Comparison of ENCODE assay signal across 11 cellular contexts in genomic region chr9:124593080-124594058, GRCh38.
DNase-seq lines count a peak whose midpoint lies in the region; ATAC-seq, FAIRE-seq and TF ChIP-seq lines count a peak whose summit lies in the region.
"Had no signal": no experiment of that assay in that cellular context is flagged by ENCODE, and none has a peak within 500 bp of the region (broad histone marks: within the 10 kb centered on the region; RNA-seq: fewer than 3 reads in every experiment).

No MANE protein-coding gene starts in this region.

- peak; percentile 40 for DNase-seq in CMK (ENCODE audit: low read depth)
- DNase-seq in Jurkat, Clone E6-1 (ENCODE audit: low read depth, low spot score): peak; percentile 18
- no peak for DNase-seq in GM12878 (ENCODE audit: low read depth, low spot score)
- DNase-seq in left kidney (ENCODE audit: low read depth, low spot score): peak; percentile 61
- DNase-seq in psoas muscle: no peak
- no peak for DNase-seq in DMS79 treated with DMSO at 0.1 percent for 48 hours (lab: John Stamatoyannopoulos, UW)
- DNase-seq in DMS114 treated with DMSO at 0.1 percent for 48 hours (lab: John Stamatoyannopoulos, UW; ENCODE audit: unreplicated experiment): no peak
- DNase-seq: activated naive CD8-positive, alpha-beta T cell treated with anti-CD3 and anti-CD28 coated beads, Interleukin-2, amount 10 ng/mL, durations not matched to agents 7 days and 5 days; midbrain; NCI-H1092 had no signal

- H3K27me3 ChIP-seq in GM12878 (replicated peaks in 1 of 2; ENCODE audit: control insufficient read depth in 2 of 2, insufficient read depth in 2 of 2, low read length in 1 of 2) (no peaks in the 10 kb centered on the region), psoas muscle (ENCODE audit: insufficient read depth in 3 of 3, low read length in 2 of 3) (no peaks in the 10 kb centered on the region)

- H3K9me3 ChIP-seq in GM12878 (replicated peaks; ENCODE audit: control insufficient read depth, insufficient read depth, low read length): no peaks in the 10 kb centered on the region
- no peaks in the 10 kb centered on the region for H3K9me3 ChIP-seq in psoas muscle

- no peak overlapping the region for H3K4me3 ChIP-seq in Jurkat, Clone E6-1 (ENCODE audit: low read length)
- H3K4me3 ChIP-seq in GM12878 (0 out of 2 replicates have a peak overlapping the region, but pooled peaks have one; percentile 3), psoas muscle (no peak overlapping the region)

- H3K79me2 ChIP-seq in GM12878 (ENCODE audit: control insufficient read depth, insufficient read depth, low read length): no peaks in the 10 kb centered on the region

- no peak for TF ChIP-seq POLR2A in GM12878 (IDR thresholded peaks at IDR 0.05; ENCODE audit: low read depth, low read length)

- SMC1A ChIA-PET in GM12878 (lab: Charles Lee; ENCODE audit: uncharacterized antibody, unreplicated experiment): interaction anchor here (1.9 kb wide), 1 partner anchor 24 kb away, joined by 6 read pairs; no protein-coding TSS in a partner anchor

- H2AFZ ChIP-seq in GM12878 (ENCODE audit: control insufficient read depth, low read depth, low read length): no peak overlapping the region

- POLR2A ChIA-PET in GM12878 (lab: Charles Lee): interaction anchor here (0.6 kb wide), 1 partner anchor 37 kb away, joined by 3 read pairs; no protein-coding TSS in a partner anchor

- H4K20me1 ChIP-seq in GM12878 (ENCODE audit: control insufficient read depth, insufficient read depth): no peaks in the 10 kb centered on the region

- TF ChIP-seq RAD21 in GM12878 (IDR thresholded peaks at IDR 0.05; ENCODE audit: insufficient read depth, low read depth, low read length): no peak

- no peak for TF ChIP-seq EP300 in GM12878 (IDR thresholded peaks at IDR 0.05; ENCODE audit: borderline replicate concordance in 1 of 2, control insufficient read depth in 1 of 2, low read depth in 2 of 2, low read length in 2 of 2)

- in situ Hi-C loops in GM12878 (cut with MboI): no loop called here

- BruUV-seq in GM12878 (replicated peaks; lab: Mats Ljungman, UMichigan): no TSS peak

- intact Hi-C loops in GM12878 (cut with micrococcal nuclease; ENCODE audit: unreplicated experiment) (no loop called here), psoas muscle (cut with DNase I) (no loop called here)

- TF ChIP-seq CTCF in GM12878 (IDR thresholded peaks at IDR 0.05 in 2 of 3, conservative IDR thresholded peaks at IDR 0.05 in 1 of 3; ENCODE audit: control insufficient read depth in 2 of 3, extremely low read depth in 1 of 3, insufficient read depth in 1 of 3, low read depth in 3 of 3, low read length in 3 of 3) (no peak), psoas muscle (IDR thresholded peaks at IDR 0.05) (no peak)

- RAD21 ChIA-PET in GM12878 (lab: Charles Lee; ENCODE audit: unreplicated experiment): interaction anchor here (1.0 kb wide), 1 partner anchor 24 kb away, joined by 5 read pairs; no protein-coding TSS in a partner anchor

- H3K9ac ChIP-seq in GM12878 (ENCODE audit: control insufficient read depth, insufficient read depth, low read length): no peak overlapping the region

- 66% methylated on average over 9 of the region's 9 CpGs for WGBS in GM12878 (ENCODE audit: insufficient coverage, insufficient replicate concordance, low lambda C conversion rate, missing lambda C conversion rate)
- 58 to 66% (median 60%) methylated on average over 9 of the region's 9 CpGs for WGBS in psoas muscle, 3 donors

- peak overlapping the region; percentile 50; the same call in 1 of the 2 replicates for H3K4me2 ChIP-seq in GM12878 (ENCODE audit: control insufficient read depth, insufficient read depth)

- ATAC-seq in GM12878 (no peak), psoas muscle (no peak), GM21619 (IDR thresholded peaks at IDR 0.05; ENCODE audit: unreplicated experiment) (no peak)

- CTCF ChIA-PET in GM12878 (lab: Yijun Ruan, JAX): interaction anchor here (1.0 to 1.4 kb wide), 2 partner anchors 18 to 42 kb away, joined by 3 read pairs; no protein-coding TSS in a partner anchor

- H3K4me1 ChIP-seq in GM12878 (ENCODE audit: control insufficient read depth, insufficient read depth, low read length): peaks cover 9% of the 10 kb centered on the region; the same call in 1 of the 2 replicates
- no peaks in the 10 kb centered on the region for H3K4me1 ChIP-seq in psoas muscle

- FAIRE-seq in GM12878 (lab: Jason Lieb, UNC): peak; percentile 61

- H3K27ac ChIP-seq in GM12878 (ENCODE audit: control insufficient read depth, insufficient read depth): peak overlapping the region; percentile 52; the same call in 1 of the 2 replicates
- H3K27ac ChIP-seq in psoas muscle: no peak overlapping the region

- no peaks in the 10 kb centered on the region for H3K36me3 ChIP-seq in GM12878 (ENCODE audit: control insufficient read depth in 2 of 2, insufficient read depth in 2 of 2, low read length in 1 of 2)
- H3K36me3 ChIP-seq in psoas muscle (ENCODE audit: insufficient read depth in 1 of 2, low read depth in 1 of 2): no peaks in the 10 kb centered on the region

TF ChIP-seq in GM12878, 131 proteins besides CTCF, POLR2A, EP300 and RAD21:
- no peak for TF ChIP-seq CEBPB (IDR thresholded peaks at IDR 0.05; ENCODE audit: borderline replicate concordance in 1 of 2, low read depth in 2 of 2, low read length in 2 of 2)
- TF ChIP-seq BMI1 (IDR thresholded peaks at IDR 0.05; ENCODE audit: borderline replicate concordance): no peak
TF ChIP-seq in GM12878: peak in this region for 0.

Comparison
In these comparisons a context has a peak if more than half of its experiments do, and no peak if none do; other contexts are left out.
1. DNase-seq: peak in CMK (single experiment), Jurkat, Clone E6-1 (single experiment) and left kidney (single experiment); none in GM12878 (single experiment), psoas muscle (0 of 2), DMS79 treated with DMSO at 0.1 percent for 48 hours (single experiment) and DMS114 treated with DMSO at 0.1 percent for 48 hours (single experiment).